ENCODE assay signal across 9 cellular contexts in the genomic region with DNA sequence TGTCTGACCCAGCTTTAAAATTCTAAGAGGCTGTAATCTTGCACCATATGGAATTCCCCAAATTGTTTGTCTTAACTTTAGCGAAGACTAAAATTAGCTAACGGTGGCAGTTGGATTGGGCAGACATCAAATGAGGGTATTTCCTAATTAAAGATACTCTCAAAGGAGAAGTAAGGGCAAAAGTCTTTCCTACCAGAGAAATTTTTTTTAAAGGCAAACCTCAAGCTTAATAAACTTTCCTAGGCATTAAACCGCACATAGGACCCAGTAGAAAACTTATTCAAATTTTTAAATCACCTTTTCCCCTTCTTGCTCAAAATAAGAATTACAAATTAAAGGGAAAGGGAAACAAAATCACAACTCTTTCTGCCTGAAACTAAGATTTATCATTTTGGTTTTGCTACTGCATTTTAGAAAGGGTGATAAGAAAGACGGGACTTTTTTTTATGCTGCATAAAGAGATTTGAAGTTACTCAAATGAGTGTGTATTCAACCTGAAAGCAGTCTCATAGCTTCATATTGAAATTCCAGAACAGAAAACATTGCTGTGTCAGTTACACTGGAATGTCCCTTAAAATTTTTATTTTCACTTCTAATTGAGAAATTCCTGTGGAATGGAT.
A peak's percentile ranks its signal among the peaks of the same experiment; 100 is the strongest.
DNase-seq lines count a peak whose midpoint lies in the region; ATAC-seq and TF ChIP-seq lines count a peak whose summit lies in the region.
"Had no signal": no experiment of that assay in that cellular context is flagged by ENCODE, and none has a peak within 500 bp of the region (broad histone marks: within the 10 kb centered on the region; RNA-seq: fewer than 3 reads in every experiment).

No MANE protein-coding gene starts in this region.

- peaks cover 9% of the 10 kb centered on the region for H3K9me3 Mint-ChIP-seq in dendritic cell treated with granulocyte-macrophage colony-stimulating factor and Interleukin-4, amounts not matched to agents 40 ng/mL and 50 ng/mL, for 4 days
- no peaks in the 10 kb centered on the region for H3K9me3 Mint-ChIP-seq in CD8-positive, alpha-beta memory T cell

- no peak for TF ChIP-seq EP300 in ovary (IDR thresholded peaks at IDR 0.05)

- peak; percentile 42 for ATAC-seq in GM18519 (IDR thresholded peaks at IDR 0.05; ENCODE audit: low FRiP score, unreplicated experiment)
- ATAC-seq in GM21529 (IDR thresholded peaks at IDR 0.05; ENCODE audit: unreplicated experiment) = peak; percentile 48
- ATAC-seq in HG03565 (IDR thresholded peaks at IDR 0.05; ENCODE audit: unreplicated experiment) = peak; percentile 52
- ATAC-seq in left lung = no peak

- no peak for TF ChIP-seq POLR2A in ovary (IDR thresholded peaks at IDR 0.05)

- H3K27me3 ChIP-seq in left lung = no peaks in the 10 kb centered on the region
- no peaks in the 10 kb centered on the region for H3K27me3 ChIP-seq in CD8-positive, alpha-beta memory T cell (ENCODE audit: insufficient read depth, low read length, poor library complexity, severe bottlenecking)
- no peaks in the 10 kb centered on the region for H3K27me3 ChIP-seq in ovary

- H3K4me1 ChIP-seq in left lung (peaks cover 6 to 44% of the 10 kb centered on the region in 2 donors), ovary (ENCODE audit: insufficient read depth) (no peaks in the 10 kb centered on the region)
- peaks cover 9% of the 10 kb centered on the region for H3K4me1 ChIP-seq in CD8-positive, alpha-beta memory T cell (ENCODE audit: insufficient read depth, low read length)

- DNase-seq in left lung (no peak), ovary (no peak), cardiac septum (ENCODE audit: low spot score) (no peak)
- DNase-seq in CD8-positive, alpha-beta memory T cell = no peak
- DNase-seq: mesendoderm had no signal

- no peaks in the 10 kb centered on the region for H3K36me3 ChIP-seq in left lung
- H3K36me3 ChIP-seq in CD8-positive, alpha-beta memory T cell (ENCODE audit: insufficient read depth, low read length) = no peaks in the 10 kb centered on the region
- no peaks in the 10 kb centered on the region for H3K36me3 ChIP-seq in ovary

- peaks cover 53% of the 10 kb centered on the region for H3K4me1 Mint-ChIP-seq in dendritic cell treated with granulocyte-macrophage colony-stimulating factor and Interleukin-4, amounts not matched to agents 40 ng/mL and 50 ng/mL, for 4 days (ENCODE audit: low read depth)
- peaks cover 10 to 43% (median 35%) of the 10 kb centered on the region in 3 donors for H3K4me1 Mint-ChIP-seq in CD8-positive, alpha-beta memory T cell

- peak overlapping the region; percentile 72 for H3K27ac Mint-ChIP-seq in dendritic cell treated with granulocyte-macrophage colony-stimulating factor and Interleukin-4, amounts not matched to agents 40 ng/mL and 50 ng/mL, for 4 days
- no peak overlapping the region for H3K27ac Mint-ChIP-seq in CD8-positive, alpha-beta memory T cell

- WGBS in ovary, 3 donors = 28 to 53% (median 40%) methylated on average over 4 of the region's 4 CpGs

- CTCF ChIA-PET in CD8-positive, alpha-beta memory T cell (lab: Charles Lee) = no interaction called here

- POLR2A ChIA-PET in CD8-positive, alpha-beta memory T cell (lab: Charles Lee) = no interaction called here

- peak overlapping the region in 1 of 2 donors; percentile 55 for H3K27ac ChIP-seq in left lung
- H3K27ac ChIP-seq in CD8-positive, alpha-beta memory T cell (ENCODE audit: low read depth, low read length) = no peak overlapping the region
- H3K27ac ChIP-seq in ovary = no peak overlapping the region

- no peaks in the 10 kb centered on the region for H3K36me3 Mint-ChIP-seq in dendritic cell treated with granulocyte-macrophage colony-stimulating factor and Interleukin-4, amounts not matched to agents 40 ng/mL and 50 ng/mL, for 4 days (ENCODE audit: low read depth)
- H3K36me3 Mint-ChIP-seq in CD8-positive, alpha-beta memory T cell = peaks cover 0 to 4% (median 0%) of the 10 kb centered on the region in 3 donors

- H3K9me3 ChIP-seq in left lung = no peaks in the 10 kb centered on the region
- no peaks in the 10 kb centered on the region for H3K9me3 ChIP-seq in CD8-positive, alpha-beta memory T cell (ENCODE audit: low read length)
- H3K9me3 ChIP-seq in ovary = no peaks in the 10 kb centered on the region

- H3K4me3 ChIP-seq in left lung (no peak overlapping the region), ovary (no peak overlapping the region)
- no peak overlapping the region for H3K4me3 ChIP-seq in CD8-positive, alpha-beta memory T cell (ENCODE audit: low read length)

- no peak overlapping the region for H3K4me3 Mint-ChIP-seq in dendritic cell treated with granulocyte-macrophage colony-stimulating factor and Interleukin-4, amounts not matched to agents 40 ng/mL and 50 ng/mL, for 4 days
- no peak overlapping the region for H3K4me3 Mint-ChIP-seq in CD8-positive, alpha-beta memory T cell

- no peaks in the 10 kb centered on the region for H3K27me3 Mint-ChIP-seq in dendritic cell treated with granulocyte-macrophage colony-stimulating factor and Interleukin-4, amounts not matched to agents 40 ng/mL and 50 ng/mL, for 4 days
- H3K27me3 Mint-ChIP-seq in CD8-positive, alpha-beta memory T cell = peaks cover 4 to 12% of the 10 kb centered on the region in 2 donors

- TF ChIP-seq CTCF in left lung (IDR thresholded peaks at IDR 0.05) (no peak), ovary (IDR thresholded peaks at IDR 0.05) (no peak)

- intact Hi-C loops in dendritic cell treated with granulocyte-macrophage colony-stimulating factor and Interleukin-4, amounts not matched to agents 40 ng/mL and 50 ng/mL, for 4 days (cut with micrococcal nuclease) = no loop called here
- intact Hi-C loops in left lung (cut with DNase I) = no loop called here
- intact Hi-C loops in ovary (cut with DNase I) = no loop called here
- intact Hi-C loops in cardiac septum (cut with DNase I) = no loop called here
